ENCODE assay signal across 1 cellular context in genomic region chr4:6748286-6748685, GRCh38.
TF ChIP-seq lines count a peak whose summit lies in the region.

No MANE protein-coding gene starts in this region.

TF ChIP-seq in A549, 52 proteins besides CTCF, POLR2A, EP300 and RAD21:
- TF ChIP-seq REST (IDR thresholded peaks at IDR 0.05) (no peak), EHF (CRISPR knock-in tag; IDR thresholded peaks at IDR 0.05) (no peak), ATOH8 (CRISPR knock-in tag; IDR thresholded peaks at IDR 0.05; ENCODE audit: low read depth) (no peak), MAZ (IDR thresholded peaks at IDR 0.05; ENCODE audit: borderline replicate concordance, low read depth, low read length) (no peak), HOXB13 (CRISPR knock-in tag; IDR thresholded peaks at IDR 0.05; ENCODE audit: low read depth) (no peak), ELK1 (IDR thresholded peaks at IDR 0.05; ENCODE audit: low read depth, low read length) (no peak), GATA3 (IDR thresholded peaks at IDR 0.05; ENCODE audit: borderline replicate concordance) (no peak), CEBPB (IDR thresholded peaks at IDR 0.05) (no peak), BHLHE40 (IDR thresholded peaks at IDR 0.05; ENCODE audit: low read depth, low read length) (no peak), MAX (IDR thresholded peaks at IDR 0.05) (no peak), NPAS2 (CRISPR knock-in tag; IDR thresholded peaks at IDR 0.05; ENCODE audit: borderline replicate concordance) (no peak), RNF2 (IDR thresholded peaks at IDR 0.05; ENCODE audit: borderline replicate concordance, low read depth) (no peak), JUNB (IDR thresholded peaks at IDR 0.05) (no peak), POLR2AphosphoS2 (conservative IDR thresholded peaks at IDR 0.05; ENCODE audit: low read length) (no peak), PHF8 (IDR thresholded peaks at IDR 0.05; ENCODE audit: borderline replicate concordance, low read depth) (no peak), ZSCAN20 (CRISPR knock-in tag; IDR thresholded peaks at IDR 0.05) (no peak)
